ENCODE assay signal across 1 cellular context in genomic region chr4:55176497-55176896, GRCh38.
TF ChIP-seq lines count a peak whose summit lies in the region.

No MANE protein-coding gene starts in this region.

TF ChIP-seq in IMR-90, 13 proteins besides CTCF, POLR2A, EP300 and RAD21:
- TF ChIP-seq ELK1 (IDR thresholded peaks at IDR 0.05; ENCODE audit: borderline replicate concordance, low read depth, low read length) (no peak), USF2 (IDR thresholded peaks at IDR 0.05; ENCODE audit: low read depth, low read length) (no peak), SMC3 (IDR thresholded peaks at IDR 0.05; ENCODE audit: low read depth, low read length) (no peak), RFX5 (IDR thresholded peaks at IDR 0.05; ENCODE audit: low read depth, low read length) (no peak), MAFK (IDR thresholded peaks at IDR 0.05; ENCODE audit: low read depth, low read length) (no peak), FOS (IDR thresholded peaks at IDR 0.05; ENCODE audit: low read depth, low read length) (no peak), RCOR1 (IDR thresholded peaks at IDR 0.05; ENCODE audit: insufficient replicate concordance, low read length) (no peak), CEBPB (IDR thresholded peaks at IDR 0.05; ENCODE audit: low read depth, low read length) (no peak), MXI1 (IDR thresholded peaks at IDR 0.05; ENCODE audit: borderline replicate concordance, low read depth, low read length) (no peak), MAZ (IDR thresholded peaks at IDR 0.05; ENCODE audit: borderline replicate concordance, low read depth, low read length) (no peak), BHLHE40 (IDR thresholded peaks at IDR 0.05; ENCODE audit: low read depth, low read length) (no peak), NFE2L2 (IDR thresholded peaks at IDR 0.05; ENCODE audit: low read depth, low read length) (no peak), CHD1 (IDR thresholded peaks at IDR 0.05; ENCODE audit: low read depth, low read length) (no peak)
